8 cellular contexts compared by ENCODE assay signal in genomic region chr19:9309974-9310446, GRCh38. TPM values are rescaled to one million over a fixed set of nuclear protein-coding genes. Genes with fewer than 3 reads are reported as not detected.
DNase-seq lines count a peak whose midpoint lies in the region; ATAC-seq and TF ChIP-seq lines count a peak whose summit lies in the region.

No MANE protein-coding gene starts in this region.

- CTCF ChIA-PET in activated CD4-positive, alpha-beta memory T cell treated with anti-CD3 and anti-CD28 coated beads, Interleukin-2, amount 10 ng/mL, durations not matched to agents 7 days and 5 days (lab: Charles Lee): interaction anchor here (1.0 to 1.7 kb wide), 5 partner anchors 14 to 486 kb away, joined by 4 to 6 read pairs (median 5); partner anchors contain the start of gene ZNF559

- H3K27me3 ChIP-seq in uterus: no peaks in the 10 kb centered on the region

- no peaks in the 10 kb centered on the region for H3K9me3 ChIP-seq in uterus

- POLR2A ChIA-PET in activated CD4-positive, alpha-beta memory T cell treated with anti-CD3 and anti-CD28 coated beads, Interleukin-2, amount 10 ng/mL, durations not matched to agents 7 days and 5 days (lab: Charles Lee): interaction anchor here (1.1 to 3.7 kb wide), 4 partner anchors 9 to 458 kb away, joined by 3 to 15 read pairs (median 10); partner anchors contain the start of genes ZNF266, ZNF559 and ZNF846

- H3K36me3 ChIP-seq in uterus: no peaks in the 10 kb centered on the region

- peak; percentile 90 for DNase-seq in CD14-positive monocyte (ENCODE audit: low spot score)
- DNase-seq in GM19238 (ENCODE audit: insufficient read length, low spot score): peak; percentile 50
- peak; percentile 99 for DNase-seq in NCI-H2227 treated with DMSO at 0.1 percent for 48 hours (lab: John Stamatoyannopoulos, UW)
- DNase-seq in activated CD4-positive, alpha-beta memory T cell treated with anti-CD3 and anti-CD28 coated beads, Interleukin-2, amount 10 ng/mL, durations not matched to agents 7 days and 5 days: no peak
- no peak for DNase-seq in fibroblast of villous mesenchyme (ENCODE audit: low read depth)
- DNase-seq in neural crest cell (ENCODE audit: low read depth, low spot score): no peak
- DNase-seq in uterus: peak; percentile 94 to 96

- peak overlapping the region; percentile 91 to 95 for H3K27ac ChIP-seq in uterus

- TF ChIP-seq CTCF in CD14-positive monocyte (IDR thresholded peaks at IDR 0.05) (no peak), fibroblast of villous mesenchyme (IDR thresholded peaks at IDR 0.05; ENCODE audit: insufficient read depth, low read depth, low read length) (no peak), neural crest cell (conservative IDR thresholded peaks at IDR 0.05) (no peak), uterus (IDR thresholded peaks at IDR 0.05) (no peak)

- H3K27ac Mint-ChIP-seq in CD14-positive monocyte (peak overlapping the region; percentile 96 to 99 (median 98)), neural crest cell (ENCODE audit: unreplicated experiment) (peak overlapping the region; percentile 99)
- peak overlapping the region; percentile 92 for H3K27ac Mint-ChIP-seq in activated CD4-positive, alpha-beta memory T cell treated with anti-CD3 and anti-CD28 coated beads, Interleukin-2, amount 10 ng/mL, durations not matched to agents 7 days and 5 days

- intact Hi-C loops in CD14-positive monocyte (cut with micrococcal nuclease) (loop anchor here (1.0 to 10.0 kb wide), 8 partner anchors 13 to 485 kb away; partner anchors contain the start of genes ZNF121 (in 1 of the 2), ZNF317 (in 1 of the 2) and ZNF559 (in 1 of the 2)), uterus (cut with DNase I; ENCODE audit: low total_unique reads) (loop anchor here (10.0 kb wide), 1 partner anchor 485 kb away; no protein-coding TSS in a partner anchor)

- TF ChIP-seq POLR2A in uterus (IDR thresholded peaks at IDR 0.05): no peak

- ATAC-seq in HG03196 (IDR thresholded peaks at IDR 0.05; ENCODE audit: unreplicated experiment): peak; percentile 58

- peaks cover 19% of the 10 kb centered on the region for H3K4me1 Mint-ChIP-seq in CD14-positive monocyte
- peaks cover 21% of the 10 kb centered on the region for H3K4me1 Mint-ChIP-seq in activated CD4-positive, alpha-beta memory T cell treated with anti-CD3 and anti-CD28 coated beads, Interleukin-2, amount 10 ng/mL, durations not matched to agents 7 days and 5 days
- H3K4me1 Mint-ChIP-seq in neural crest cell: peaks cover 20% of the 10 kb centered on the region

- H3K4me3 Mint-ChIP-seq in CD14-positive monocyte (peak overlapping the region; percentile 97 to 98), neural crest cell (peak overlapping the region; percentile 100)
- H3K4me3 Mint-ChIP-seq in activated CD4-positive, alpha-beta memory T cell treated with anti-CD3 and anti-CD28 coated beads, Interleukin-2, amount 10 ng/mL, durations not matched to agents 7 days and 5 days: peak overlapping the region; percentile 83

- H3K27me3 Mint-ChIP-seq in CD14-positive monocyte (ENCODE audit: low read depth in 3 of 3) (peaks cover 1 to 4% (median 2%) of the 10 kb centered on the region in 3 donors), neural crest cell (ENCODE audit: low read depth) (peaks cover 8% of the 10 kb centered on the region)
- H3K27me3 Mint-ChIP-seq in activated CD4-positive, alpha-beta memory T cell treated with anti-CD3 and anti-CD28 coated beads, Interleukin-2, amount 10 ng/mL, durations not matched to agents 7 days and 5 days: no peaks in the 10 kb centered on the region

- peaks cover 22 to 48% (median 45%) of the 10 kb centered on the region in 7 donors for H3K9me3 Mint-ChIP-seq in CD14-positive monocyte
- H3K9me3 Mint-ChIP-seq in activated CD4-positive, alpha-beta memory T cell treated with anti-CD3 and anti-CD28 coated beads, Interleukin-2, amount 10 ng/mL, durations not matched to agents 7 days and 5 days: peaks cover 39% of the 10 kb centered on the region
- H3K9me3 Mint-ChIP-seq in neural crest cell: peaks cover 10% of the 10 kb centered on the region

- H3K4me3 ChIP-seq in fibroblast of villous mesenchyme (ENCODE audit: low read depth, low read length): peak overlapping the region; percentile 92
- H3K4me3 ChIP-seq in uterus: peak overlapping the region; percentile 66 to 90

- H3K36me3 Mint-ChIP-seq in CD14-positive monocyte: peaks cover 3 to 39% of the 10 kb centered on the region in 2 donors
- peaks cover 22% of the 10 kb centered on the region for H3K36me3 Mint-ChIP-seq in activated CD4-positive, alpha-beta memory T cell treated with anti-CD3 and anti-CD28 coated beads, Interleukin-2, amount 10 ng/mL, durations not matched to agents 7 days and 5 days (ENCODE audit: low read depth)
- peaks cover 4% of the 10 kb centered on the region for H3K36me3 Mint-ChIP-seq in neural crest cell (ENCODE audit: low read depth)

- no peaks in the 10 kb centered on the region for H3K4me1 ChIP-seq in uterus

RNA-seq across cellular contexts. Expression of gene ZNF699, which starts 0.4 kb away (rescaled TPM):
- 10 to 100 TPM in 1 of 2 donors, 1 to 10 TPM in 1; 5.6 to 18.5 TPM for polyA plus RNA-seq in CD14-positive monocyte
- total RNA-seq in activated CD4-positive, alpha-beta memory T cell treated with anti-CD3 and anti-CD28 coated beads, Interleukin-2, amount 10 ng/mL, durations not matched to agents 7 days and 5 days: 10 to 100 TPM; 10.7 to 11.7 TPM
- total RNA-seq in fibroblast of villous mesenchyme (11.7 and 14.8 TPM in 2 replicates), neural crest cell (6.7 and 7.3 TPM in 2 replicates), uterus (10 to 100 TPM in 2 of 4 donors, 1 to 10 TPM in 2; 1.8 to 34.6 (median 11.6) TPM)

RNA-seq across cellular contexts. Expression of gene ZNF559, which starts 14.0 kb away (rescaled TPM):
- 10 to 100 TPM in 1 of 2 donors, 1 to 10 TPM in 1; 9.1 to 16.0 TPM for polyA plus RNA-seq in CD14-positive monocyte
- total RNA-seq in activated CD4-positive, alpha-beta memory T cell treated with anti-CD3 and anti-CD28 coated beads, Interleukin-2, amount 10 ng/mL, durations not matched to agents 7 days and 5 days: 10 to 100 TPM; 15.6 to 18.5 TPM
- 11.6 and 16.0 TPM in 2 replicates for total RNA-seq in fibroblast of villous mesenchyme
- 24.0 and 26.5 TPM in 2 replicates for total RNA-seq in neural crest cell
- total RNA-seq in uterus: 10 to 100 TPM in 3 of 4 donors, 1 to 10 TPM in 1; 5.3 to 60.1 (median 30.2) TPM

RNA-seq across cellular contexts. Expression of gene ZNF177, which starts 52.8 kb away (rescaled TPM):
- under 1 TPM in 1 of 2 donors, not detected in 1; 0.22 TPM for polyA plus RNA-seq in CD14-positive monocyte
- total RNA-seq in activated CD4-positive, alpha-beta memory T cell treated with anti-CD3 and anti-CD28 coated beads, Interleukin-2, amount 10 ng/mL, durations not matched to agents 7 days and 5 days: under 1 TPM; 0.50 to 0.60 TPM
- 0.64 and 1.7 TPM in 2 replicates for total RNA-seq in fibroblast of villous mesenchyme
- total RNA-seq in neural crest cell: 8.0 and 9.6 TPM in 2 replicates
- total RNA-seq in uterus: 1 to 10 TPM in 3 of 4 donors, not detected in 1; 4.4 to 8.7 (median 5.8) TPM

RNA-seq across cellular contexts. Expression of gene OR7E24, which starts 59.3 kb away (rescaled TPM):
- not detected for polyA plus RNA-seq in CD14-positive monocyte
- not detected for total RNA-seq in activated CD4-positive, alpha-beta memory T cell treated with anti-CD3 and anti-CD28 coated beads, Interleukin-2, amount 10 ng/mL, durations not matched to agents 7 days and 5 days
- total RNA-seq in fibroblast of villous mesenchyme (not detected in 2 replicates), neural crest cell (not detected in 2 replicates), uterus (not detected)

Comparison
In these comparisons a context has a peak if more than half of its experiments do, and no peak if none do; other contexts are left out.
1. DNase-seq: peak in CD14-positive monocyte (single experiment), GM19238 (single experiment), NCI-H2227 treated with DMSO at 0.1 percent for 48 hours (single experiment) and uterus (2 of 2); none in activated CD4-positive, alpha-beta memory T cell treated with anti-CD3 and anti-CD28 coated beads, Interleukin-2, amount 10 ng/mL, durations not matched to agents 7 days and 5 days (single experiment), fibroblast of villous mesenchyme (single experiment) and neural crest cell (single experiment).
2. Peak in every context shown above with its lines, with median percentiles within 50 percentile points of each other: H3K27ac Mint-ChIP-seq and H3K4me3 Mint-ChIP-seq.